9 cellular contexts compared by ENCODE assay signal in the genomic region with DNA sequence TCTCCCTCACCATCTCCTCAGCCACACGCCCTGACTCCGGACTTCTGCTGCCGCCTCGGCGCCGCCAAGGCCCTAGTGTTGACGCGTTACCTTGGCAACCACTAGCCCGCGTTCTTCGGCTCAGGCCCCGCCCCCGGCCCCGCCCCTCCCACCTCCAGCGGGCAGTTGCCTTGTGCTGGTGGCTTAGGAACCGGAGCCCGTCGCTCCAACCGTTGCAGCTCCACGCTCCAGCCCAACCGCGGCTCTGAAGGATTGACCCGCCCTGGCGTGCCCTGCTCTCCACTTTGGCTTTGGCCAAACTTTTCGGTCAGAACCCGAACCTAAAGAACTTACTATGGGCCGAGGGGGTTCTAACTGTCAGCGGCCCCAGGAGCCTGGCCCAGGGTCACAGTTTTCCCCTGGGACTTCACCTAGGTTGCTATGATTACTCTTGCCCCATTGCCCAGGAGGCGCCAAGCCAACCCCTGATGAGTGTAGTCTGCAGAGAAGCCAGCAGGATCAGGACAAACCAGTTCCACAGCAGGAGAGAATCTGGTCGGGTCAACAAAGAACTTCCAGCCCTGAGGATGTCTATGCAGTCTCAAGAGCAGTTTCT. TPM values are rescaled to one million over a fixed set of nuclear protein-coding genes. Genes with fewer than 3 reads are reported as not detected.
DNase-seq lines count a peak whose midpoint lies in the region; ATAC-seq and TF ChIP-seq lines count a peak whose summit lies in the region.
"Had no signal": no experiment of that assay in that cellular context is flagged by ENCODE, and none has a peak within 500 bp of the region (broad histone marks: within the 10 kb centered on the region; RNA-seq: fewer than 3 reads in every experiment).

A gene with protein sequence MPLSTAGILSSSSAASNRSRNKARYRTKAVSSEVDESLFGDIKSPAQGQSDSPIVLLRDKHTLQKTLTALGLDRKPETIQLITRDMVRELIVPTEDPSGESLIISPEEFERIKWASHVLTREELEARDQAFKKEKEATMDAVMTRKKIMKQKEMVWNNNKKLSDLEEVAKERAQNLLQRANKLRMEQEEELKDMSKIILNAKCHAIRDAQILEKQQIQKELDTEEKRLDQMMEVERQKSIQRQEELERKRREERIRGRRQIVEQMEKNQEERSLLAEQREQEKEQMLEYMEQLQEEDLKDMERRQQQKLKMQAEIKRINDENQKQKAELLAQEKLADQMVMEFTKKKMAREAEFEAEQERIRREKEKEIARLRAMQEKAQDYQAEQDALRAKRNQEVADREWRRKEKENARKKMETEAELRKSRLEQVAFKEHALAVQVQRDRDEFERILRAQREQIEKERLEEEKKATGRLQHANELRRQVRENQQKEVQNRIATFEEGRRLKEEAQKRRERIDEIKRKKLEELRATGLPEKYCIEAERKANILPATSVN (minus strand): TSS at position 80 of the 595 bp plus-strand sequence. CDS start 67 bp downstream, at position 13.

- intact Hi-C loops in natural killer cell (cut with micrococcal nuclease) = no loop called here

- H3K4me1 Mint-ChIP-seq in natural killer cell = peaks cover 17 to 20% of the 10 kb centered on the region in 2 donors

- no peaks in the 10 kb centered on the region for H3K9me3 ChIP-seq in esophagus (ENCODE audit: control insufficient read depth in 2 of 2, insufficient read depth in 1 of 2, low read depth in 1 of 2, low read length in 1 of 2)

- peaks cover 3 to 6% of the 10 kb centered on the region in 2 donors for H3K4me1 ChIP-seq in esophagus (ENCODE audit: control insufficient read depth in 2 of 2, insufficient read depth in 2 of 2, low read length in 1 of 2)

- H3K36me3 ChIP-seq in esophagus (ENCODE audit: control insufficient read depth in 2 of 2, insufficient read depth in 2 of 2, low read length in 1 of 2) = peaks cover 0 to 3% of the 10 kb centered on the region in 2 donors

- no peak within 1 kb of the TSS for H3K4me3 Mint-ChIP-seq in natural killer cell
- H3K4me3 Mint-ChIP-seq: T-helper 1 cell treated with Interleukin-12 subunit alpha and Interleukin-12 subunit beta and Interleukin-4 antibody, amounts not matched to agents 30 μg/mL and 1 μg/mL, for 36 hours had no signal

- H3K27me3 Mint-ChIP-seq in natural killer cell (ENCODE audit: low read depth in 2 of 2) = peaks cover 0 to 5% of the 10 kb centered on the region in 2 donors

- DNase-seq in activated CD4-positive, alpha-beta T cell treated with anti-CD3 and anti-CD28 coated beads for 48 hours = peak; percentile 25
- DNase-seq in activated CD4-positive, alpha-beta T cell treated with anti-CD3 and anti-CD28 coated beads, Interleukin-2, amount 50 U/mL, for 4 hours = no peak
- peak; percentile 96 for DNase-seq in NCI-H82 (lab: John Stamatoyannopoulos, UW)
- DNase-seq in natural killer cell = no peak
- no peak for DNase-seq in stimulated activated CD8-positive, alpha-beta memory T cell treated with anti-CD3 and anti-CD28 coated beads, Interleukin-4, amount 100 ng/mL, for 48 hours

- peak within 1 kb of the TSS; percentile 93 to 94 for H3K27ac ChIP-seq in esophagus (ENCODE audit: low read depth in 2 of 2, low read length in 1 of 2)

- no peaks in the 10 kb centered on the region for H3K36me3 Mint-ChIP-seq in natural killer cell

- H3K27me3 ChIP-seq in esophagus (ENCODE audit: control insufficient read depth in 1 of 2, insufficient read depth in 2 of 2, low read length in 2 of 2) = no peaks in the 10 kb centered on the region

- peak; percentile 76 to 88 (median 83) for ATAC-seq in natural killer cell
- ATAC-seq in HG03439 (IDR thresholded peaks at IDR 0.05; ENCODE audit: unreplicated experiment) = no peak
- no peak for ATAC-seq in GM19452 (IDR thresholded peaks at IDR 0.05; ENCODE audit: unreplicated experiment)

- no peak for TF ChIP-seq CTCF in natural killer cell (IDR thresholded peaks at IDR 0.05)

- H3K27ac Mint-ChIP-seq in natural killer cell = peak within 1 kb of the TSS in 1 of 2 donors; percentile 91
- H3K27ac Mint-ChIP-seq: T-helper 1 cell treated with Interleukin-12 subunit alpha and Interleukin-12 subunit beta and Interleukin-4 antibody, amounts not matched to agents 30 μg/mL and 1 μg/mL, for 36 hours had no signal

- 13 to 16% methylated on average over 30 of the region's 30 CpGs for WGBS in esophagus, 2 donors

- H3K4me3 ChIP-seq in esophagus (ENCODE audit: low read depth in 1 of 2, low read length in 2 of 2) = peak within 1 kb of the TSS in 1 of 2 donors; percentile 13

- H3K9me3 Mint-ChIP-seq in natural killer cell = no peaks in the 10 kb centered on the region
- H3K9me3 Mint-ChIP-seq: T-helper 1 cell treated with Interleukin-12 subunit alpha and Interleukin-12 subunit beta and Interleukin-4 antibody, amounts not matched to agents 30 μg/mL and 1 μg/mL, for 36 hours had no signal

RNA-seq across cellular contexts. Expression of the gene that starts here (rescaled TPM):
- under 1 TPM; 0.44 to 0.61 TPM for polyA plus RNA-seq in esophagus
- total RNA-seq in natural killer cell = 1 to 10 TPM; 1.3 to 5.0 (median 1.6) TPM

Comparison
In these comparisons a context has a peak if more than half of its experiments do, and no peak if none do; other contexts are left out.
1. DNase-seq: peak in activated CD4-positive, alpha-beta T cell treated with anti-CD3 and anti-CD28 coated beads for 48 hours (single experiment) and NCI-H82 (single experiment); none in activated CD4-positive, alpha-beta T cell treated with anti-CD3 and anti-CD28 coated beads, Interleukin-2, amount 50 U/mL, for 4 hours (0 of 2), natural killer cell (single experiment) and stimulated activated CD8-positive, alpha-beta memory T cell treated with anti-CD3 and anti-CD28 coated beads, Interleukin-4, amount 100 ng/mL, for 48 hours (single experiment).
2. ATAC-seq: peak in natural killer cell (3 of 3); none in HG03439 (single experiment) and GM19452 (single experiment).